In genomic region chr19:7860902-7861618, GRCh38 we compare ENCODE assay signal across 16 cellular contexts. TPM values are rescaled to one million over a fixed set of nuclear protein-coding genes. Genes with fewer than 3 reads are reported as not detected.
DNase-seq lines count a peak whose midpoint lies in the region; ATAC-seq, FAIRE-seq and TF ChIP-seq lines count a peak whose summit lies in the region.
"Had no signal": no experiment of that assay in that cellular context is flagged by ENCODE, and none has a peak within 500 bp of the region (broad histone marks: within the 10 kb centered on the region; RNA-seq: fewer than 3 reads in every experiment).

No MANE protein-coding gene starts in this region.

- no peak for TF ChIP-seq EP300 in K562 (IDR thresholded peaks at IDR 0.05; ENCODE audit: low read length)

- BruUV-seq in K562 (replicated peaks; lab: Mats Ljungman, UMichigan): no TSS peak

- peak overlapping the region in 1 of 2 experiments; percentile 86; a peak in 2 of 4 replicates for H3K9ac ChIP-seq in K562 (ENCODE audit: insufficient read depth in 1 of 2, low read depth in 2 of 2, low read length in 2 of 2)

- H3K27ac ChIP-seq in K562 (ENCODE audit: extremely low read depth, low read depth, low read length): no peak overlapping the region
- H3K27ac ChIP-seq: adrenal gland, colonic mucosa had no signal

- H3K36me3 Mint-ChIP-seq in natural killer cell treated with Interleukin-12 subunit alpha and Interleukin-12 subunit beta and Interleukin-15 and Interleukin-18, amount 100 ng/mL, for 72 hours: no peaks in the 10 kb centered on the region
- no peaks in the 10 kb centered on the region for H3K36me3 Mint-ChIP-seq in natural killer cell
- no peaks in the 10 kb centered on the region for H3K36me3 Mint-ChIP-seq in mesothelial cell of epicardium

- H3K4me2 ChIP-seq in K562 (ENCODE audit: insufficient read depth, low read length): no peak overlapping the region

- intact Hi-C loops in natural killer cell (cut with micrococcal nuclease): no loop called here
- intact Hi-C loops in K562 (cut with micrococcal nuclease): no loop called here

- peaks cover 0 to 5% of the 10 kb centered on the region in 2 donors for H3K27me3 Mint-ChIP-seq in natural killer cell treated with Interleukin-12 subunit alpha and Interleukin-12 subunit beta and Interleukin-15 and Interleukin-18, amount 100 ng/mL, for 72 hours
- H3K27me3 Mint-ChIP-seq in natural killer cell (ENCODE audit: low read depth in 2 of 2) (peaks cover 9 to 16% of the 10 kb centered on the region in 2 donors), mesothelial cell of epicardium (ENCODE audit: low read depth) (peaks cover 62% of the 10 kb centered on the region)

- CTCF ChIA-PET in K562 (lab: Yijun Ruan, JAX; ENCODE audit: low intra/inter-chr PET ratio): no interaction called here

- no peak overlapping the region for H3K4me3 Mint-ChIP-seq in natural killer cell treated with Interleukin-12 subunit alpha and Interleukin-12 subunit beta and Interleukin-15 and Interleukin-18, amount 100 ng/mL, for 72 hours
- H3K4me3 Mint-ChIP-seq in natural killer cell (no peak overlapping the region), mesothelial cell of epicardium (peak overlapping the region; percentile 33)

- H3K9me1 ChIP-seq in K562 (ENCODE audit: control insufficient read depth, insufficient read depth, low read length): peaks cover 6% of the 10 kb centered on the region

- no peak overlapping the region for H3K27ac Mint-ChIP-seq in natural killer cell treated with Interleukin-12 subunit alpha and Interleukin-12 subunit beta and Interleukin-15 and Interleukin-18, amount 100 ng/mL, for 72 hours
- H3K27ac Mint-ChIP-seq in natural killer cell (no peak overlapping the region), mesothelial cell of epicardium (no peak overlapping the region)

- no peak overlapping the region for H2AFZ ChIP-seq in K562 (ENCODE audit: low read depth, low read length)

- ATAC-seq in natural killer cell treated with Interleukin-12 subunit alpha and Interleukin-12 subunit beta and Interleukin-15 and Interleukin-18, amount 100 ng/mL, for 72 hours: no peak
- ATAC-seq in natural killer cell (no peak), K562 (no peak), HG03025 (IDR thresholded peaks at IDR 0.05; ENCODE audit: low FRiP score, unreplicated experiment) (no peak)
- ATAC-seq in activated CD4-positive, CD25-positive, alpha-beta regulatory T cell treated with anti-CD3 and anti-CD28 coated beads, Interleukin-2, amount 50 U/mL, for 24 hours: no peak

- TF ChIP-seq RAD21 in K562 (CRISPR knock-in tag; conservative IDR thresholded peaks at IDR 0.05 in 1 of 2, IDR thresholded peaks at IDR 0.05 in 1 of 2): no peak

- H3K27me3 ChIP-seq in K562 (ENCODE audit: control insufficient read depth in 2 of 2, insufficient read depth in 2 of 2, low read length in 2 of 2): no peaks in the 10 kb centered on the region
- H3K27me3 ChIP-seq: adrenal gland had no signal

- no peaks in the 10 kb centered on the region for H3K9me3 ChIP-seq in K562 (replicated peaks; ENCODE audit: control insufficient read depth, insufficient read depth, low read depth, low read length)
- H3K9me3 ChIP-seq: adrenal gland, colonic mucosa had no signal

- no peak for FAIRE-seq in K562 (lab: Jason Lieb, UNC)

- H3K79me2 ChIP-seq in K562 (ENCODE audit: control insufficient read depth, insufficient read depth, low read length): no peaks in the 10 kb centered on the region

- no peaks in the 10 kb centered on the region for H3K4me1 Mint-ChIP-seq in natural killer cell treated with Interleukin-12 subunit alpha and Interleukin-12 subunit beta and Interleukin-15 and Interleukin-18, amount 100 ng/mL, for 72 hours (ENCODE audit: low read depth in 2 of 2)
- H3K4me1 Mint-ChIP-seq in natural killer cell: peaks cover 0 to 6% of the 10 kb centered on the region in 2 donors
- peaks cover 13% of the 10 kb centered on the region for H3K4me1 Mint-ChIP-seq in mesothelial cell of epicardium

- no peak overlapping the region for H3K4me3 ChIP-seq in K562

- no peaks in the 10 kb centered on the region for H3K36me3 ChIP-seq in K562 (ENCODE audit: control insufficient read depth, insufficient read depth, low read length)
- H3K36me3 ChIP-seq: adrenal gland, colonic mucosa had no signal

- TF ChIP-seq POLR2A in K562 (conservative IDR thresholded peaks at IDR 0.05): no peak

- POLR2A ChIA-PET in K562 (lab: Yijun Ruan, JAX): interaction anchor here (0.5 kb wide), 1 partner anchor 731 kb away, joined by 4 read pairs; no protein-coding TSS in a partner anchor

- peaks cover 22 to 90% of the 10 kb centered on the region in 2 experiments for H3K4me1 ChIP-seq in K562 (replicated peaks in 1 of 2; ENCODE audit: control insufficient read depth in 2 of 2, insufficient read depth in 2 of 2, low read length in 2 of 2)

- DNase-seq in natural killer cell treated with Interleukin-12 subunit alpha and Interleukin-12 subunit beta and Interleukin-15 and Interleukin-18, amount 100 ng/mL, for 72 hours (ENCODE audit: low spot score): peak; percentile 18
- DNase-seq in natural killer cell: no peak
- DNase-seq in K562 (ENCODE audit: extremely low read depth in 1 of 4, low spot score in 3 of 4): no peak
- DNase-seq in mesothelial cell of epicardium (ENCODE audit: low spot score in 2 of 2, unreplicated experiment in 2 of 2): no peak
- no peak for DNase-seq in COLO829 (ENCODE audit: low spot score)
- DNase-seq in activated gamma-delta T cell (lab: John Stamatoyannopoulos, UW): no peak
- DNase-seq: activated CD4-positive, alpha-beta T cell treated with anti-CD3 and anti-CD28 coated beads, Interleukin-2, amount 50 U/mL, for 1 hour; activated T-cell treated with anti-CD3 and anti-CD28 coated beads, Interleukin-2, amount 50 U/mL, for 1 hour; colonic mucosa; NCI-H1048; NCI-H2171 treated with DMSO at 0.1 percent for 48 hours; stimulated activated CD4-positive, alpha-beta T cell treated with anti-CD3 and anti-CD28 coated beads, Interleukin-4, amount 100 ng/mL, for 4 hours; trophoblast cell had no signal

- in situ Hi-C loops in K562 (cut with MboI): no loop called here

- no peaks in the 10 kb centered on the region for H4K20me1 ChIP-seq in K562 (replicated peaks; ENCODE audit: control insufficient read depth, insufficient read depth, low read length)

- H3K9me3 Mint-ChIP-seq in natural killer cell treated with Interleukin-12 subunit alpha and Interleukin-12 subunit beta and Interleukin-15 and Interleukin-18, amount 100 ng/mL, for 72 hours: no peaks in the 10 kb centered on the region
- H3K9me3 Mint-ChIP-seq in natural killer cell (no peaks in the 10 kb centered on the region), mesothelial cell of epicardium (no peaks in the 10 kb centered on the region)

- WGBS in K562 (ENCODE audit: insufficient coverage, low coverage, missing lambda C conversion rate): 53% methylated on average over 8 of the region's 9 CpGs

- TF ChIP-seq CTCF in natural killer cell (IDR thresholded peaks at IDR 0.05) (no peak), K562 (IDR thresholded peaks at IDR 0.05 in 2 of 3, conservative IDR thresholded peaks at IDR 0.05 in 1 of 3; ENCODE audit: insufficient read depth in 2 of 3, low read depth in 1 of 3, low read length in 3 of 3) (no peak), mesothelial cell of epicardium (IDR thresholded peaks at IDR 0.05; ENCODE audit: unreplicated experiment) (no peak)

RNA-seq across cellular contexts. Expression of gene PRR36, which starts 13.1 kb away (rescaled TPM):
- total RNA-seq in natural killer cell treated with Interleukin-12 subunit alpha and Interleukin-12 subunit beta and Interleukin-15 and Interleukin-18, amount 100 ng/mL, for 72 hours: not detected
- total RNA-seq in natural killer cell (under 1 TPM; 0.11 to 0.13 (median 0.12) TPM), K562 (2014; rRNA removed) (0.05 TPM in 1 of 2 replicates, not detected in the other), K562 (2014; rRNA removed; fragmentation: Illumina TruSeq; extraction: Trizol) (not detected in 2 replicates), K562 (2015; rRNA removed; fragmentation: Illumina TruSeq; extraction: Trizol) (0.04 TPM in 1 of 2 replicates, not detected in the other), K562 (2021) (0.29 and 0.42 TPM in 2 replicates), mesothelial cell of epicardium (23.4 to 25.1 TPM (median 24.0 TPM) in 3 replicates)
- 0.14 and 0.35 TPM in 2 replicates for total RNA-seq in K562 (2011; cell fraction: chromatin; rRNA removed; ENCODE audit: low replicate concordance)
- total RNA-seq in K562 (2011; cell fraction: nucleolus; rRNA removed): 0.17 and 0.26 TPM in 2 replicates
- 0.22 and 0.53 TPM in 2 replicates for total RNA-seq in K562 (2011; cell fraction: nucleoplasm; rRNA removed)
- polyA plus RNA-seq in K562 (2011; rRNA removed) (0.07 TPM in 1 of 2 replicates, not detected in the other), K562 (2014; fragmentation: Illumina TruSeq; extraction: Trizol) (0.06 and 0.14 TPM in 2 replicates), K562 (2014; fragmentation: Nextera tagmentation; extraction: Ambion mirVana) (not detected), K562 (2014; rRNA removed) (not detected in 2 replicates)
- 0.09 and 0.13 TPM in 2 replicates for polyA plus RNA-seq in K562 (2011; cell fraction: cytosol; rRNA removed)
- polyA plus RNA-seq in K562 (2011; cell fraction: nucleus; rRNA removed): 0.25 and 0.30 TPM in 2 replicates
- polyA plus RNA-seq in K562 (2012): 0.16 and 0.22 TPM in 2 replicates
- 0.06 TPM in 1 of 2 replicates, not detected in the other for polyA minus RNA-seq in K562 (2011; rRNA and poly(A)+ RNA removed)
- polyA minus RNA-seq in K562 (2011; cell fraction: cytosol; rRNA and poly(A)+ RNA removed): 0.29 and 0.82 TPM in 2 replicates
- polyA minus RNA-seq in K562 (2011; cell fraction: nucleus; rRNA and poly(A)+ RNA removed): 0.11 and 0.13 TPM in 2 replicates

RNA-seq across cellular contexts. Expression of gene LRRC8E, which starts 27.2 kb away (rescaled TPM):
- not detected for total RNA-seq in natural killer cell treated with Interleukin-12 subunit alpha and Interleukin-12 subunit beta and Interleukin-15 and Interleukin-18, amount 100 ng/mL, for 72 hours
- not detected for total RNA-seq in natural killer cell
- 12.2 and 21.7 TPM in 2 replicates for total RNA-seq in K562 (2011; cell fraction: chromatin; rRNA removed; ENCODE audit: low replicate concordance)
- 17.6 and 21.2 TPM in 2 replicates for total RNA-seq in K562 (2011; cell fraction: nucleolus; rRNA removed)
- total RNA-seq in K562 (2011; cell fraction: nucleoplasm; rRNA removed): 11.2 and 13.3 TPM in 2 replicates
- total RNA-seq in K562 (2014; rRNA removed): 4.8 TPM in 2 replicates
- total RNA-seq in K562 (2014; rRNA removed; fragmentation: Illumina TruSeq; extraction: Trizol): 1.4 and 3.2 TPM in 2 replicates
- 2.6 and 3.1 TPM in 2 replicates for total RNA-seq in K562 (2015; rRNA removed; fragmentation: Illumina TruSeq; extraction: Trizol)
- 5.7 and 7.1 TPM in 2 replicates for total RNA-seq in K562 (2021)
- polyA plus RNA-seq in K562 (2011; rRNA removed): 5.3 and 6.2 TPM in 2 replicates
- 4.5 and 8.1 TPM in 2 replicates for polyA plus RNA-seq in K562 (2011; cell fraction: cytosol; rRNA removed)
- 4.7 and 5.5 TPM in 2 replicates for polyA plus RNA-seq in K562 (2011; cell fraction: nucleus; rRNA removed)
- 3.0 and 3.6 TPM in 2 replicates for polyA plus RNA-seq in K562 (2012)
- 3.5 and 4.9 TPM in 2 replicates for polyA plus RNA-seq in K562 (2014; fragmentation: Illumina TruSeq; extraction: Trizol)
- under 1 TPM in 1 of 2 experiments, not detected in 1; 0.08 TPM for polyA plus RNA-seq in K562 (2014; fragmentation: Nextera tagmentation; extraction: Ambion mirVana)
- polyA plus RNA-seq in K562 (2014; rRNA removed): 1.7 and 3.5 TPM in 2 replicates
- 4.9 and 6.5 TPM in 2 replicates for polyA minus RNA-seq in K562 (2011; rRNA and poly(A)+ RNA removed)
- 5.1 and 6.6 TPM in 2 replicates for polyA minus RNA-seq in K562 (2011; cell fraction: cytosol; rRNA and poly(A)+ RNA removed)
- 2.3 and 3.1 TPM in 2 replicates for polyA minus RNA-seq in K562 (2011; cell fraction: nucleus; rRNA and poly(A)+ RNA removed)
- 4.3 to 5.2 TPM (median 4.9 TPM) in 3 replicates for total RNA-seq in mesothelial cell of epicardium

RNA-seq across cellular contexts. Expression of gene EVI5L, which starts 31.0 kb away (rescaled TPM):
- total RNA-seq in natural killer cell treated with Interleukin-12 subunit alpha and Interleukin-12 subunit beta and Interleukin-15 and Interleukin-18, amount 100 ng/mL, for 72 hours: 10 to 100 TPM in 1 of 2 donors, 1 to 10 TPM in 1; 7.8 to 11.5 TPM
- 10 to 100 TPM in 2 of 3 donors, 1 to 10 TPM in 1; 9.6 to 13.5 (median 11.3) TPM for total RNA-seq in natural killer cell
- total RNA-seq in K562 (2011; cell fraction: chromatin; rRNA removed; ENCODE audit: low replicate concordance): 2.9 and 11.6 TPM in 2 replicates
- total RNA-seq in K562 (2011; cell fraction: nucleolus; rRNA removed): 6.2 and 7.6 TPM in 2 replicates
- 3.4 and 4.6 TPM in 2 replicates for total RNA-seq in K562 (2011; cell fraction: nucleoplasm; rRNA removed)
- total RNA-seq in K562 (2014; rRNA removed): 1.0 and 1.1 TPM in 2 replicates
- 0.13 and 0.76 TPM in 2 replicates for total RNA-seq in K562 (2014; rRNA removed; fragmentation: Illumina TruSeq; extraction: Trizol)
- 0.53 and 0.69 TPM in 2 replicates for total RNA-seq in K562 (2015; rRNA removed; fragmentation: Illumina TruSeq; extraction: Trizol)
- 1.8 and 1.9 TPM in 2 replicates for total RNA-seq in K562 (2021)
- polyA plus RNA-seq in K562 (2011; rRNA removed): 1.4 and 2.8 TPM in 2 replicates
- 2.5 and 3.6 TPM in 2 replicates for polyA plus RNA-seq in K562 (2011; cell fraction: cytosol; rRNA removed)
- 4.8 and 5.7 TPM in 2 replicates for polyA plus RNA-seq in K562 (2011; cell fraction: nucleus; rRNA removed)
- 1.2 and 5.4 TPM in 2 replicates for polyA plus RNA-seq in K562 (2012)
- 1.5 TPM in 2 replicates for polyA plus RNA-seq in K562 (2014; fragmentation: Illumina TruSeq; extraction: Trizol)
- polyA plus RNA-seq in K562 (2014; fragmentation: Nextera tagmentation; extraction: Ambion mirVana): not detected
- polyA plus RNA-seq in K562 (2014; rRNA removed): 1.00 and 1.2 TPM in 2 replicates
- polyA minus RNA-seq in K562 (2011; rRNA and poly(A)+ RNA removed): 2.9 and 3.4 TPM in 2 replicates
- 3.0 and 3.9 TPM in 2 replicates for polyA minus RNA-seq in K562 (2011; cell fraction: cytosol; rRNA and poly(A)+ RNA removed)
- polyA minus RNA-seq in K562 (2011; cell fraction: nucleus; rRNA and poly(A)+ RNA removed): 3.5 and 5.4 TPM in 2 replicates
- total RNA-seq in mesothelial cell of epicardium: 18.5 to 21.7 TPM (median 19.5 TPM) in 3 replicates

RNA-seq across cellular contexts. Expression of gene MAP2K7, which starts 42.6 kb away (rescaled TPM):
- 10 to 100 TPM; 45.2 to 47.1 TPM for total RNA-seq in natural killer cell treated with Interleukin-12 subunit alpha and Interleukin-12 subunit beta and Interleukin-15 and Interleukin-18, amount 100 ng/mL, for 72 hours
- 100 to 1,000 TPM; 131 to 218 (median 159) TPM for total RNA-seq in natural killer cell
- total RNA-seq in K562 (2011; cell fraction: chromatin; rRNA removed; ENCODE audit: low replicate concordance): 34.2 and 92.8 TPM in 2 replicates
- total RNA-seq in K562 (2011; cell fraction: nucleolus; rRNA removed): 57.2 and 57.4 TPM in 2 replicates
- 41.1 and 52.7 TPM in 2 replicates for total RNA-seq in K562 (2011; cell fraction: nucleoplasm; rRNA removed)
- total RNA-seq in K562 (2014; rRNA removed): 19.4 and 23.9 TPM in 2 replicates
- 3.1 and 4.1 TPM in 2 replicates for total RNA-seq in K562 (2014; rRNA removed; fragmentation: Illumina TruSeq; extraction: Trizol)
- total RNA-seq in K562 (2015; rRNA removed; fragmentation: Illumina TruSeq; extraction: Trizol): 11.3 and 12.3 TPM in 2 replicates
- total RNA-seq in K562 (2021): 43.8 and 45.8 TPM in 2 replicates
- 14.9 and 15.7 TPM in 2 replicates for polyA plus RNA-seq in K562 (2011; rRNA removed)
- 16.0 and 27.0 TPM in 2 replicates for polyA plus RNA-seq in K562 (2011; cell fraction: cytosol; rRNA removed)
- polyA plus RNA-seq in K562 (2011; cell fraction: nucleus; rRNA removed): 39.0 and 61.8 TPM in 2 replicates
- 29.3 and 31.2 TPM in 2 replicates for polyA plus RNA-seq in K562 (2012)
- polyA plus RNA-seq in K562 (2014; fragmentation: Illumina TruSeq; extraction: Trizol): 14.1 and 27.3 TPM in 2 replicates
- under 1 TPM; 0.51 to 0.99 TPM for polyA plus RNA-seq in K562 (2014; fragmentation: Nextera tagmentation; extraction: Ambion mirVana)
- 37.6 and 40.1 TPM in 2 replicates for polyA plus RNA-seq in K562 (2014; rRNA removed)
- polyA minus RNA-seq in K562 (2011; rRNA and poly(A)+ RNA removed): 4.7 and 7.6 TPM in 2 replicates
- polyA minus RNA-seq in K562 (2011; cell fraction: cytosol; rRNA and poly(A)+ RNA removed): 17.0 and 17.8 TPM in 2 replicates
- 14.3 and 15.6 TPM in 2 replicates for polyA minus RNA-seq in K562 (2011; cell fraction: nucleus; rRNA and poly(A)+ RNA removed)
- total RNA-seq in mesothelial cell of epicardium: 52.1 to 55.6 TPM (median 52.2 TPM) in 3 replicates

RNA-seq across cellular contexts. Expression of gene TGFBR3L, which starts 53.6 kb away (rescaled TPM):
- total RNA-seq in natural killer cell treated with Interleukin-12 subunit alpha and Interleukin-12 subunit beta and Interleukin-15 and Interleukin-18, amount 100 ng/mL, for 72 hours: 1 to 10 TPM; 4.7 to 5.6 TPM
- 1 to 10 TPM; 3.5 to 4.6 (median 4.4) TPM for total RNA-seq in natural killer cell
- 0.69 TPM in 1 of 2 replicates, not detected in the other for total RNA-seq in K562 (2011; cell fraction: chromatin; rRNA removed; ENCODE audit: low replicate concordance)
- 0.33 TPM in 1 of 2 replicates, not detected in the other for total RNA-seq in K562 (2011; cell fraction: nucleolus; rRNA removed)
- total RNA-seq in K562 (2011; cell fraction: nucleoplasm; rRNA removed): not detected in 2 replicates
- not detected in 2 replicates for total RNA-seq in K562 (2014; rRNA removed)
- not detected in 2 replicates for total RNA-seq in K562 (2014; rRNA removed; fragmentation: Illumina TruSeq; extraction: Trizol)
- total RNA-seq in K562 (2015; rRNA removed; fragmentation: Illumina TruSeq; extraction: Trizol): not detected in 2 replicates
- 0.18 TPM in 1 of 2 replicates, not detected in the other for total RNA-seq in K562 (2021)
- 0.08 TPM in 1 of 2 replicates, not detected in the other for polyA plus RNA-seq in K562 (2011; rRNA removed)
- polyA plus RNA-seq in K562 (2011; cell fraction: cytosol; rRNA removed): 0.09 TPM in 2 replicates
- polyA plus RNA-seq in K562 (2011; cell fraction: nucleus; rRNA removed): 0.15 and 0.58 TPM in 2 replicates
- polyA plus RNA-seq in K562 (2012): 0.26 and 0.28 TPM in 2 replicates
- polyA plus RNA-seq in K562 (2014; fragmentation: Illumina TruSeq; extraction: Trizol): not detected in 2 replicates
- polyA plus RNA-seq in K562 (2014; fragmentation: Nextera tagmentation; extraction: Ambion mirVana): not detected
- not detected in 2 replicates for polyA plus RNA-seq in K562 (2014; rRNA removed)
- polyA minus RNA-seq in K562 (2011; rRNA and poly(A)+ RNA removed): not detected in 2 replicates
- not detected in 2 replicates for polyA minus RNA-seq in K562 (2011; cell fraction: cytosol; rRNA and poly(A)+ RNA removed)
- polyA minus RNA-seq in K562 (2011; cell fraction: nucleus; rRNA and poly(A)+ RNA removed): not detected in 2 replicates
- 1.2 to 1.7 TPM (median 1.2 TPM) in 3 replicates for total RNA-seq in mesothelial cell of epicardium
- total RNA-seq: colonic mucosa had no signal

Comparison
In these comparisons a context has a peak if more than half of its experiments do, and no peak if none do; other contexts are left out.
1. RNA of gene PRR36, which starts 13.1 kb away (total RNA-seq): 23.4 to 25.1 TPM in mesothelial cell of epicardium; 0.11 to 0.13 TPM in natural killer cell, not detected in natural killer cell treated with Interleukin-12 subunit alpha and Interleukin-12 subunit beta and Interleukin-15 and Interleukin-18, amount 100 ng/mL, for 72 hours and 0.04 to 0.53 TPM in K562; every median in the first group is over 10 times any median in the second.